In genomic region chr2:241654551-241654950, GRCh38 we compare ENCODE assay signal across 27 cellular contexts.
"Had no signal": no experiment of that assay in that cellular context is flagged by ENCODE, and none has a peak within 500 bp of the region (broad histone marks: within the 10 kb centered on the region; RNA-seq: fewer than 3 reads in every experiment).

No MANE protein-coding gene starts in this region.

- H3K4me3 ChIP-seq: ovary, psoas muscle, right lobe of liver, sigmoid colon, stomach, thoracic aorta, thyroid gland, tibial nerve, upper lobe of left lung, vagina had no signal

- H3K9me3 ChIP-seq: neutrophil, ovary, psoas muscle, right lobe of liver, sigmoid colon, stomach, thoracic aorta, thyroid gland, tibial nerve, upper lobe of left lung, vagina had no signal

- H3K36me3 ChIP-seq: ovary had no signal

- H3K27me3 ChIP-seq: neutrophil, ovary, right lobe of liver, sigmoid colon, stomach, thyroid gland, tibial nerve, upper lobe of left lung, vagina had no signal

- H3K27ac ChIP-seq: neutrophil, ovary, parathyroid adenoma, psoas muscle, right lobe of liver, sigmoid colon, stomach, thoracic aorta, thyroid gland, tibial nerve, upper lobe of left lung, vagina had no signal

- DNase-seq: natural killer cell; nucleus accumbens; ovary; psoas muscle; right lobe of liver; sigmoid colon; small intestine; stimulated activated CD4-positive, alpha-beta T cell treated with anti-CD3 and anti-CD28 coated beads, Interleukin-15, amount 100 ng/mL, for 24 hours; stimulated activated CD4-positive, alpha-beta T cell treated with anti-CD3 and anti-CD28 coated beads, Interleukin-2, amount 100 ng/mL, for 24 hours; stimulated activated CD4-positive, alpha-beta T cell treated with anti-CD3 and anti-CD28 coated beads, Interleukin-2, amount 100 ng/mL, for 48 hours; stimulated activated CD4-positive, alpha-beta T cell treated with anti-CD3 and anti-CD28 coated beads, Interleukin-4, amount 100 ng/mL, for 24 hours; stimulated activated naive B cell treated with anti-CD40 and anti-IgM and Interleukin-4, amounts not matched to agents 10 μg/mL and 1 μg/mL and 100 μg/mL, for 72 hours; stimulated activated naive CD4-positive, alpha-beta T cell treated with Interleukin-2 at 50 U/mL for 16 hours; stomach; thyroid gland; trophoblast cell; upper lobe of left lung had no signal

- H3K4me1 ChIP-seq: parathyroid adenoma, psoas muscle, thyroid gland, vagina had no signal

- H3K4me1 Mint-ChIP-seq: nephron had no signal

- H3K27me3 Mint-ChIP-seq: progenitor cell of endocrine pancreas; stimulated activated naive B cell treated with anti-CD40 and anti-IgM and Interleukin-4, amounts not matched to agents 10 μg/mL and 1 μg/mL and 100 μg/mL, for 72 hours; stimulated activated naive CD8-positive, alpha-beta T cell treated with anti-CD3 and anti-CD28 coated beads, Interleukin-15, Interleukin-2, amounts not matched to agents 100 ng/mL and 50 ng/mL, for 24 hours had no signal

- H3K9me3 Mint-ChIP-seq: natural killer cell; nephron; stimulated activated effector memory CD8-positive, alpha-beta T cell treated with anti-CD3 and anti-CD28 coated beads, Interleukin-12 subunit alpha, Interleukin-12 subunit beta, amount 100 ng/mL, for 72 hours; stimulated activated naive B cell treated with anti-CD40 and anti-IgM and Interleukin-4, amounts not matched to agents 10 μg/mL and 1 μg/mL and 100 μg/mL, for 72 hours; stimulated activated naive CD8-positive, alpha-beta T cell treated with anti-CD3 and anti-CD28 coated beads, Interleukin-15, Interleukin-2, amounts not matched to agents 100 ng/mL and 50 ng/mL, for 24 hours had no signal

- H3K27ac Mint-ChIP-seq: natural killer cell; nephron; progenitor cell of endocrine pancreas; stimulated activated effector memory CD8-positive, alpha-beta T cell treated with anti-CD3 and anti-CD28 coated beads, Interleukin-12 subunit alpha, Interleukin-12 subunit beta, amount 100 ng/mL, for 72 hours; stimulated activated naive B cell treated with anti-CD40 and anti-IgM and Interleukin-4, amounts not matched to agents 10 μg/mL and 1 μg/mL and 100 μg/mL, for 72 hours; stimulated activated naive CD8-positive, alpha-beta T cell treated with anti-CD3 and anti-CD28 coated beads, Interleukin-15, Interleukin-2, amounts not matched to agents 100 ng/mL and 50 ng/mL, for 24 hours had no signal

- ATAC-seq: natural killer cell; psoas muscle; right cardiac atrium; right lobe of liver; stimulated activated effector memory CD8-positive, alpha-beta T cell treated with anti-CD3 and anti-CD28 coated beads, Interleukin-12 subunit alpha, Interleukin-12 subunit beta, amount 100 ng/mL, for 72 hours; stimulated activated naive B cell treated with anti-CD40 and anti-IgM and Interleukin-4, amounts not matched to agents 10 μg/mL and 1 μg/mL and 100 μg/mL, for 72 hours had no signal

- H3K4me3 Mint-ChIP-seq: natural killer cell; nephron; stimulated activated effector memory CD8-positive, alpha-beta T cell treated with anti-CD3 and anti-CD28 coated beads, Interleukin-12 subunit alpha, Interleukin-12 subunit beta, amount 100 ng/mL, for 72 hours; stimulated activated naive B cell treated with anti-CD40 and anti-IgM and Interleukin-4, amounts not matched to agents 10 μg/mL and 1 μg/mL and 100 μg/mL, for 72 hours; stimulated activated naive CD8-positive, alpha-beta T cell treated with anti-CD3 and anti-CD28 coated beads, Interleukin-15, Interleukin-2, amounts not matched to agents 100 ng/mL and 50 ng/mL, for 24 hours had no signal
